ENCODE assay signal across 30 cellular contexts in genomic region chr13:42061943-42062342, GRCh38.
"Had no signal": no experiment of that assay in that cellular context is flagged by ENCODE, and none has a peak within 500 bp of the region (broad histone marks: within the 10 kb centered on the region; RNA-seq: fewer than 3 reads in every experiment).

No MANE protein-coding gene starts in this region.

- H3K36me3 ChIP-seq: adrenal gland, breast epithelium, cardiac muscle cell had no signal

- H3K9me3 ChIP-seq: adrenal gland, ascending aorta, body of pancreas, breast epithelium had no signal

- H3K4me3 ChIP-seq: adrenal gland, ascending aorta, body of pancreas, breast epithelium, cardiac muscle cell had no signal

- DNase-seq: activated effector memory CD4-positive, alpha-beta T cell treated with anti-CD3 and anti-CD28 coated beads, Interleukin-2, amount 50 U/mL, for 16 hours; activated effector memory CD4-positive, alpha-beta T cell treated with Interleukin-2 at 50 U/mL for 16 hours; activated gamma-delta T cell; activated gamma-delta T cell treated with Interleukin-2 at 50 U/mL for 16 hours; activated naive CD4-positive, alpha-beta T cell; activated naive CD4-positive, alpha-beta T cell treated with anti-CD3 and anti-CD28 coated beads for 36 hours; activated naive CD4-positive, alpha-beta T cell treated with anti-CD3 and anti-CD28 coated beads, Interleukin-2, amount 10 ng/mL, durations not matched to agents 7 days and 5 days; activated naive CD4-positive, alpha-beta T cell treated with anti-CD3 and anti-CD28 coated beads, Interleukin-2, amount 50 U/mL, for 16 hours; activated naive CD4-positive, alpha-beta T cell treated with Interleukin-2 at 50 U/mL for 16 hours; activated naive CD8-positive, alpha-beta T cell treated with anti-CD3 and anti-CD28 coated beads for 36 hours; activated naive CD8-positive, alpha-beta T cell treated with anti-CD3 and anti-CD28 coated beads, Interleukin-2, amount 10 ng/mL, durations not matched to agents 7 days and 5 days; activated naive CD8-positive, alpha-beta T cell treated with anti-CD3 and anti-CD28 coated beads, Interleukin-2, amount 50 U/mL, for 24 hours; activated T-cell treated with anti-CD3 and anti-CD28 coated beads, Interleukin-2, amount 50 U/mL, for 1 hour; activated T-cell treated with anti-CD3 and anti-CD28 coated beads, Interleukin-2, amount 50 U/mL, for 24 hours; activated T-cell treated with anti-CD3 and anti-CD28 coated beads, Interleukin-2, amount 50 U/mL, for 4 hours; activated T-cell treated with anti-CD3 and anti-CD28 coated beads, Interleukin-2, amount 50 U/mL, for 48 hours; activated T-cell treated with anti-CD3 and anti-CD28 coated beads, Interleukin-2, amount 50 U/mL, for 72 hours; adrenal gland; amniotic stem cell; amygdala; anterior cingulate cortex; aorta; body of pancreas; brain microvascular endothelial cell; caudate nucleus; central memory CD4-positive, alpha-beta T cell; cerebellar nuclear complex had no signal

- H3K4me1 ChIP-seq: adrenal gland, ascending aorta, body of pancreas, breast epithelium had no signal

- H3K27ac ChIP-seq: adrenal gland, ascending aorta, body of pancreas, brain microvascular endothelial cell, breast epithelium, cardiac muscle cell had no signal

- H3K27me3 ChIP-seq: adrenal gland, ascending aorta, body of pancreas, brain microvascular endothelial cell, breast epithelium, cardiac muscle cell had no signal
